1 cellular context compared by ENCODE assay signal in the genomic region with DNA sequence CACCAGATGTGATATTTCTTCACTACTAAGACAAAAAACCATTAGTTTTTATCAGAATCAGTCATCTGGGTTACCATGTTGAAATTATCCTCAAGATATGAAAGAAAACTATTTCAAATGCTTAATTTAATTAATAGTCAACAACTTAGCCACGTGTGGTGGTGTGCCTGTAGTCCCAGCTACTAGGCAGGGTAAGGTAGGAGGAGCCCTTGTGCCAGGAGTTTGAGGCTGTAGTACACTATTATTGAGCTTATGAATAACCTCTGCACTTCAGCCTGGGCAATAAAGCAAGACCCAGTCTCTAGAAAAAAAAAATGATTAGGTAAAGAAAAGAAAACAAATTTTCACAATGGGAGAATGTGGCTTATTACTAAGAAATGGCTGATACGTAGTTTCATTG.
TF ChIP-seq lines count a peak whose summit lies in the region.

No MANE protein-coding gene starts in this region.

TF ChIP-seq in K562, 482 proteins besides CTCF, POLR2A, EP300 and RAD21:
- no peak for TF ChIP-seq ZZZ3 (IDR thresholded peaks at IDR 0.05)
- no peak for TF ChIP-seq ZNF75A (CRISPR knock-in tag; IDR thresholded peaks at IDR 0.05)
- TF ChIP-seq CSDE1 (IDR thresholded peaks at IDR 0.05) = no peak
- TF ChIP-seq NFXL1 (CRISPR knock-in tag; IDR thresholded peaks at IDR 0.05) = no peak
- TF ChIP-seq ZNF717 (CRISPR knock-in tag; IDR thresholded peaks at IDR 0.05) = no peak
- TF ChIP-seq COPS2 (conservative IDR thresholded peaks at IDR 0.05) = no peak
- TF ChIP-seq PYGO2 (tag; IDR thresholded peaks at IDR 0.05) = no peak
- no peak for TF ChIP-seq HNRNPLL (IDR thresholded peaks at IDR 0.05; ENCODE audit: low read depth, low read length, poor library complexity, severe bottlenecking)
- no peak for TF ChIP-seq RUNX1 (IDR thresholded peaks at IDR 0.05; ENCODE audit: low read depth)
- no peak for TF ChIP-seq HNRNPUL1 (IDR thresholded peaks at IDR 0.05; ENCODE audit: low read length)
- no peak for TF ChIP-seq ZFP36 (IDR thresholded peaks at IDR 0.05; ENCODE audit: low read depth, low read length, partially characterized antibody)
- TF ChIP-seq, protein P1, sequence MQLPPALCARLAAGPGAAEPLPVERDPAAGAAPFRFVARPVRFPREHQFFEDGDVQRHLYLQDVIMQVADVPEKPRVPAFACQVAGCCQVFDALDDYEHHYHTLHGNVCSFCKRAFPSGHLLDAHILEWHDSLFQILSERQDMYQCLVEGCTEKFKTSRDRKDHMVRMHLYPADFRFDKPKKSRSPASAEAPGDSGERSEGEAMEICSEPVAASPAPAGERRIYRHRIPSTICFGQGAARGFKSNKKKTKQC (CRISPR knock-in tag; IDR thresholded peaks at IDR 0.05) = no peak
- no peak for TF ChIP-seq POLR3A (IDR thresholded peaks at IDR 0.05; ENCODE audit: borderline replicate concordance, extremely low read depth, insufficient read depth, insufficient read length)
- TF ChIP-seq HMG20A (CRISPR knock-in tag; conservative IDR thresholded peaks at IDR 0.05) = no peak
- TF ChIP-seq SIRT6 (IDR thresholded peaks at IDR 0.05; ENCODE audit: low read depth, low read length) = no peak
- TF ChIP-seq GTF2E2 (tag; IDR thresholded peaks at IDR 0.05) = no peak
- TF ChIP-seq, protein P2, sequence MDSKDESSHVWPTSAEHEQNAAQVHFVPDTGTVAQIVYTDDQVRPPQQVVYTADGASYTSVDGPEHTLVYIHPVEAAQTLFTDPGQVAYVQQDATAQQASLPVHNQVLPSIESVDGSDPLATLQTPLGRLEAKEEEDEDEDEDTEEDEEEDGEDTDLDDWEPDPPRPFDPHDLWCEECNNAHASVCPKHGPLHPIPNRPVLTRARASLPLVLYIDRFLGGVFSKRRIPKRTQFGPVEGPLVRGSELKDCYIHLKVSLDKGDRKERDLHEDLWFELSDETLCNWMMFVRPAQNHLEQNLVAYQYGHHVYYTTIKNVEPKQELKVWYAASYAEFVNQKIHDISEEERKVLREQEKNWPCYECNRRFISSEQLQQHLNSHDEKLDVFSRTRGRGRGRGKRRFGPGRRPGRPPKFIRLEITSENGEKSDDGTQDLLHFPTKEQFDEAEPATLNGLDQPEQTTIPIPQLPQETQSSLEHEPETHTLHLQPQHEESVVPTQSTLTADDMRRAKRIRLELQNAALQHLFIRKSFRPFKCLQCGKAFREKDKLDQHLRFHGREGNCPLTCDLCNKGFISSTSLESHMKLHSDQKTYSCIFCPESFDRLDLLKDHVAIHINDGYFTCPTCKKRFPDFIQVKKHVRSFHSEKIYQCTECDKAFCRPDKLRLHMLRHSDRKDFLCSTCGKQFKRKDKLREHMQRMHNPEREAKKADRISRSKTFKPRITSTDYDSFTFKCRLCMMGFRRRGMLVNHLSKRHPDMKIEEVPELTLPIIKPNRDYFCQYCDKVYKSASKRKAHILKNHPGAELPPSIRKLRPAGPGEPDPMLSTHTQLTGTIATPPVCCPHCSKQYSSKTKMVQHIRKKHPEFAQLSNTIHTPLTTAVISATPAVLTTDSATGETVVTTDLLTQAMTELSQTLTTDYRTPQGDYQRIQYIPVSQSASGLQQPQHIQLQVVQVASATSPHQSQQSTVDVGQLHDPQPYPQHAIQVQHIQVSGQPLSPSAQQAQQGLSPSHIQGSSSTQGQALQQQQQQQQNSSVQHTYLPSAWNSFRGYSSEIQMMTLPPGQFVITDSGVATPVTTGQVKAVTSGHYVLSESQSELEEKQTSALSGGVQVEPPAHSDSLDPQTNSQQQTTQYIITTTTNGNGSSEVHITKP (IDR thresholded peaks at IDR 0.05; ENCODE audit: partially characterized antibody) = no peak
- no peak for TF ChIP-seq PRPF4 (IDR thresholded peaks at IDR 0.05; ENCODE audit: insufficient read depth, low read depth, low read length, poor library complexity, severe bottlenecking)
- TF ChIP-seq, protein P3, sequence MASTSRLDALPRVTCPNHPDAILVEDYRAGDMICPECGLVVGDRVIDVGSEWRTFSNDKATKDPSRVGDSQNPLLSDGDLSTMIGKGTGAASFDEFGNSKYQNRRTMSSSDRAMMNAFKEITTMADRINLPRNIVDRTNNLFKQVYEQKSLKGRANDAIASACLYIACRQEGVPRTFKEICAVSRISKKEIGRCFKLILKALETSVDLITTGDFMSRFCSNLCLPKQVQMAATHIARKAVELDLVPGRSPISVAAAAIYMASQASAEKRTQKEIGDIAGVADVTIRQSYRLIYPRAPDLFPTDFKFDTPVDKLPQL (IDR thresholded peaks at IDR 0.05; ENCODE audit: extremely low read depth, insufficient read length) = no peak
